In genomic region chr2:231709636-231709980, GRCh38 we compare ENCODE assay signal across 8 cellular contexts. TPM values are rescaled to one million over a fixed set of nuclear protein-coding genes. Genes with fewer than 3 reads are reported as not detected.
DNase-seq lines count a peak whose midpoint lies in the region; ATAC-seq lines count a peak whose summit lies in the region.

No MANE protein-coding gene starts in this region.

- WGBS in right cardiac atrium, result 1% methylated on average over 33 of the region's 33 CpGs

- peaks cover 0 to 14% (median 0%) of the 10 kb centered on the region in 11 experiments; a peak in 6 of 22 replicates for H3K9me3 ChIP-seq in BLaER1 treated with 17β-estradiol and CSF1 and Interleukin-3, amounts not matched to agents 10 nM and 100 nM (replicated peaks in 1 of 11)
- H3K9me3 ChIP-seq in KOPT-K1 (ENCODE audit: insufficient read depth, low read length, poor library complexity, severe bottlenecking), result no peaks in the 10 kb centered on the region
- H3K9me3 ChIP-seq in right cardiac atrium (ENCODE audit: control insufficient read depth, low read length), result no peaks in the 10 kb centered on the region
- H3K9me3 ChIP-seq in skeletal muscle satellite cell (replicated peaks; ENCODE audit: low read length), result no peaks in the 10 kb centered on the region

- peak overlapping the region; percentile 92 for H3K4me3 Mint-ChIP-seq in activated naive CD8-positive, alpha-beta T cell

- peaks cover 18% of the 10 kb centered on the region for H3K36me3 Mint-ChIP-seq in activated naive CD8-positive, alpha-beta T cell

- H3K27ac ChIP-seq in BLaER1 treated with 17β-estradiol and CSF1 and Interleukin-3, amounts not matched to agents 10 nM and 100 nM, result peak overlapping the region; percentile 97 to 100 (median 100)
- H3K27ac ChIP-seq in KOPT-K1 (ENCODE audit: low read depth, low read length, poor library complexity, severe bottlenecking) (peak overlapping the region; percentile 98), right cardiac atrium (ENCODE audit: low read length) (peak overlapping the region; percentile 86)

- H3K9ac ChIP-seq in BLaER1 treated with 17β-estradiol and CSF1 and Interleukin-3, amounts not matched to agents 10 nM and 100 nM, result peak overlapping the region; percentile 98 to 100 (median 100)
- peak overlapping the region; percentile 98 for H3K9ac ChIP-seq in skeletal muscle satellite cell (ENCODE audit: low read depth, low read length)

- DNase-seq in right cardiac atrium (peak in 1 of 3 donors; percentile 60), DMS79 treated with DMSO at 0.1 percent for 48 hours (lab: John Stamatoyannopoulos, UW) (no peak)

- peaks cover 26 to 56% (median 51%) of the 10 kb centered on the region in 11 experiments for H3K36me3 ChIP-seq in BLaER1 treated with 17β-estradiol and CSF1 and Interleukin-3, amounts not matched to agents 10 nM and 100 nM
- peaks cover 54% of the 10 kb centered on the region for H3K36me3 ChIP-seq in KOPT-K1 (ENCODE audit: insufficient read depth, low read length)
- H3K36me3 ChIP-seq in skeletal muscle satellite cell (ENCODE audit: insufficient read depth, low read length), result peaks cover 29% of the 10 kb centered on the region

- no peak for ATAC-seq in right cardiac atrium
- ATAC-seq in GM21529 (IDR thresholded peaks at IDR 0.05; ENCODE audit: unreplicated experiment), result no peak
- no peak for ATAC-seq in HG03097 (IDR thresholded peaks at IDR 0.05; ENCODE audit: low FRiP score, unreplicated experiment)

- H3K27me3 ChIP-seq in BLaER1 treated with 17β-estradiol and CSF1 and Interleukin-3, amounts not matched to agents 10 nM and 100 nM, result no peaks in the 10 kb centered on the region
- H3K27me3 ChIP-seq in right cardiac atrium (ENCODE audit: control insufficient read depth, insufficient read depth), result no peaks in the 10 kb centered on the region
- no peaks in the 10 kb centered on the region for H3K27me3 ChIP-seq in skeletal muscle satellite cell (ENCODE audit: control insufficient read depth, insufficient read depth, low read length)

- H4K20me1 ChIP-seq in BLaER1 treated with 17β-estradiol and CSF1 and Interleukin-3, amounts not matched to agents 10 nM and 100 nM, result peaks cover 55 to 62% (median 59%) of the 10 kb centered on the region in 11 experiments

- H3K4me2 ChIP-seq in BLaER1 treated with 17β-estradiol and CSF1 and Interleukin-3, amounts not matched to agents 10 nM and 100 nM, result peak overlapping the region; percentile 72 to 100 (median 99)
- H3K4me2 ChIP-seq in skeletal muscle satellite cell (ENCODE audit: low read length), result peak overlapping the region; percentile 92

- peaks cover 38% of the 10 kb centered on the region for H3K4me1 Mint-ChIP-seq in activated naive CD8-positive, alpha-beta T cell (ENCODE audit: low read depth)

- H3K4me1 ChIP-seq in BLaER1 treated with 17β-estradiol and CSF1 and Interleukin-3, amounts not matched to agents 10 nM and 100 nM, result peaks cover 34 to 49% (median 43%) of the 10 kb centered on the region in 10 experiments
- H3K4me1 ChIP-seq in right cardiac atrium (ENCODE audit: control insufficient read depth, insufficient read depth, low read length) (peaks cover 13% of the 10 kb centered on the region), skeletal muscle satellite cell (ENCODE audit: control insufficient read depth, insufficient read depth, low read length) (peaks cover 34% of the 10 kb centered on the region)

- H3K27me3 Mint-ChIP-seq in activated naive CD8-positive, alpha-beta T cell, result no peaks in the 10 kb centered on the region

- H3K4me3 ChIP-seq in BLaER1 treated with 17β-estradiol and CSF1 and Interleukin-3, amounts not matched to agents 10 nM and 100 nM, result peak overlapping the region; percentile 87 to 100 (median 100)
- H3K4me3 ChIP-seq in right cardiac atrium (ENCODE audit: low read length), result peak overlapping the region; percentile 75
- H3K4me3 ChIP-seq in skeletal muscle satellite cell (ENCODE audit: low read length), result peak overlapping the region; percentile 79

- H3K27ac Mint-ChIP-seq in activated naive CD8-positive, alpha-beta T cell, result peak overlapping the region; percentile 97

- intact Hi-C loops in right cardiac atrium (cut with DNase I), result no loop called here

- H3K9me3 Mint-ChIP-seq in activated naive CD8-positive, alpha-beta T cell (ENCODE audit: low read depth), result no peaks in the 10 kb centered on the region

RNA-seq across cellular contexts. Expression of gene PTMA, which starts 1.3 kb away (rescaled TPM):
- total RNA-seq in right cardiac atrium, result 100 to 1,000 TPM; 231 to 324 (median 314) TPM
- 480 TPM for polyA plus RNA-seq in right cardiac atrium
- total RNA-seq in skeletal muscle satellite cell (2012; rRNA removed), result 761 and 825 TPM in 2 replicates
